In the genomic region with DNA sequence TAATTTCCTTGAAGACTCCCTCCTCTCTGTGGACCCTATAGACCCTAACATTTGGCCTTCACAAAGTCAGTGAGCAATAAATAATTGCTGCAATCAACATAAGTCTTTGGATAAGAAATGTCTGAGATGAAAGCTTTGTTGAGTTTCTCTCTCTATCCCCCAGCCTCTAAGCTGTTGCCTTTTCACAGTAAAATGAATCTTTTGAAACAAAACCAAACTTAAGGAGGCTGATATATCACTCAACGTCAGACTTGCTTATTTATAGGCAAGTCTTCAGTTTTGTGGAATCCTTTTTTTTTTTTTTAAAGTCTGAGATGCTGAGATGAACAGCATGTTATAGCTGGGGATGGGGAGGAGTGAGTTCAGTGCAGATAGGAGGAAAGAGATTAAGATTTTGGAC, we compare ENCODE assay signal across 15 cellular contexts. TPM values are rescaled to one million over a fixed set of nuclear protein-coding genes. Genes with fewer than 3 reads are reported as not detected.
"Had no signal": no experiment of that assay in that cellular context is flagged by ENCODE, and none has a peak within 500 bp of the region (broad histone marks: within the 10 kb centered on the region; RNA-seq: fewer than 3 reads in every experiment).

No MANE protein-coding gene starts in this region.

- H3K36me3 Mint-ChIP-seq: naive thymus-derived CD8-positive, alpha-beta T cell had no signal

- H3K36me3 ChIP-seq: right lobe of liver, WERI-Rb-1 had no signal

- H3K9me3 Mint-ChIP-seq: activated CD8-positive, alpha-beta T cell treated with anti-CD3 and anti-CD28 coated beads for 36 hours; activated T-cell treated with anti-CD3 and anti-CD28 coated beads, Interleukin-2, amount 50 U/mL, for 72 hours; naive thymus-derived CD8-positive, alpha-beta T cell had no signal

- H3K27ac Mint-ChIP-seq: activated CD8-positive, alpha-beta T cell treated with anti-CD3 and anti-CD28 coated beads for 36 hours; activated T-cell treated with anti-CD3 and anti-CD28 coated beads, Interleukin-2, amount 50 U/mL, for 72 hours; naive thymus-derived CD8-positive, alpha-beta T cell had no signal

- H3K27me3 ChIP-seq: right lobe of liver, testis had no signal

- H3K9me3 ChIP-seq: right lobe of liver, testis had no signal

- H3K4me1 ChIP-seq: testis had no signal

- H3K4me3 ChIP-seq: lung, right lobe of liver, testis had no signal

- H3K27ac ChIP-seq: WERI-Rb-1 had no signal

- DNase-seq: activated CD4-positive, alpha-beta T cell treated with anti-CD3 and anti-CD28 coated beads for 4 hours; activated CD8-positive, alpha-beta memory T cell treated with anti-CD3 and anti-CD28 coated beads, Interleukin-2, amount 50 U/mL, for 4 hours; activated CD8-positive, alpha-beta T cell treated with anti-CD3 and anti-CD28 coated beads for 36 hours; activated T-cell treated with anti-CD3 and anti-CD28 coated beads, Interleukin-2, amount 50 U/mL, for 72 hours; effector CD4-positive, alpha-beta T cell; kidney glomerular epithelial cell; naive thymus-derived CD8-positive, alpha-beta T cell; right lobe of liver; stimulated activated CD4-positive, alpha-beta T cell treated with anti-CD3 and anti-CD28 coated beads, Interleukin-12 subunit alpha, Interleukin-12 subunit beta, amount 100 ng/mL, for 4 hours; stimulated activated CD4-positive, alpha-beta T cell treated with anti-CD3 and anti-CD28 coated beads, Interleukin-2, amount 100 ng/mL, for 48 hours; stimulated activated naive CD8-positive, alpha-beta T cell treated with anti-CD3 and anti-CD28 coated beads, Interleukin-15, Interleukin-2, amounts not matched to agents 100 U/mL and 50 U/mL, for 24 hours; T1000; WERI-Rb-1 had no signal

- H3K4me3 Mint-ChIP-seq: activated CD8-positive, alpha-beta T cell treated with anti-CD3 and anti-CD28 coated beads for 36 hours; activated T-cell treated with anti-CD3 and anti-CD28 coated beads, Interleukin-2, amount 50 U/mL, for 72 hours; naive thymus-derived CD8-positive, alpha-beta T cell had no signal

RNA-seq across cellular contexts. Expression of a gene that starts 10.0 kb away (rescaled TPM):
- total RNA-seq: activated CD8-positive, alpha-beta T cell treated with anti-CD3 and anti-CD28 coated beads for 36 hours; activated T-cell treated with anti-CD3 and anti-CD28 coated beads, Interleukin-2, amount 50 U/mL, for 72 hours; naive thymus-derived CD8-positive, alpha-beta T cell had no signal
